8 cellular contexts compared by ENCODE assay signal in the genomic region with DNA sequence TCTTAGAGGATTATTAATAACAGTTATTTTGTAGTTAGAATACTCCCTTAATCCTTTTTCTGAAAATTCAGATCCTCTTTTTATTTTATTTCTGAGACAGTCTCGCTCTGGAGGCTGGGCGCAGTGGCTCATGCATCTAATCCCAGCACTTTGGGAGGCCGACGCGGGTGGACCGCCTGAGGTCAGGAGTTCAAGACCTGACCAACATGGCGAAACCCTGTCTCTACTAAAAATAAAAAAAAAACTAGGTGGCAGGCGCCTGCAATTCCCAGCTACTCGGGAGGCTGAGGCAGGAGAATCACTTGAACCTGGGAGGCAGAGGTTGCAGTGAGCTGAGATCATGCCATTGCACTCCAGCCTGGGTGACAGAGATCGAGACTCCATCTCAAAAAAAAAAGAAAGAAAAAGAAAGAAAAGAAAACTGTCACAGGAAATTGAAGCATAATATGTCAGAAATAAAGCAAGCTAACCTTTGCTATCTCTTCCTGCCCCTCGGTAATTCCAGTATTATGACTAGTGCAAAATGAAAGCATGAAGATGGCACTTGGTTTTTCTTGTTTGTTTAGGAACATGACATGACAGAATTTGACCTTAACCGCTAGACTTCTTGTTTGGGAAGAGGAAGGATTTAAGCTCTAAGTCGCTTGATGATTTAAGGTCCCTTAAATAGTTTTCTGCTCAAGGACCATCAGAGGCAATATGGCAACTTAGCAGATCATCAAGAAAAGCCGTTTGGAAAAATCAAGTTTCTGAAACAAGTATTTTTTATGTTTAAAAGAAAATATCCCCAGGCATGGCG. TPM values are rescaled to one million over a fixed set of nuclear protein-coding genes. Genes with fewer than 3 reads are reported as not detected.
DNase-seq lines count a peak whose midpoint lies in the region; ATAC-seq and TF ChIP-seq lines count a peak whose summit lies in the region.

No MANE protein-coding gene starts in this region.

- peak overlapping the region; percentile 93 to 100 (median 96) for H3K27ac ChIP-seq in adrenal gland

- H3K9me3 ChIP-seq in adrenal gland (replicated peaks in 1 of 3) (no peaks in the 10 kb centered on the region), mucosa of descending colon (no peaks in the 10 kb centered on the region)

- DNase-seq in AML-193 (lab: John Stamatoyannopoulos, UW) (peak; percentile 37 to 52), LHCN-M2 (ENCODE audit: low read depth) (peak; percentile 22), adrenal gland (peak in 3 of 7 donors; percentile 21 to 33 (median 33)), mucosa of descending colon (peak; percentile 26 to 62 (median 43)), COLO668 (lab: John Stamatoyannopoulos, UW; ENCODE audit: unreplicated experiment) (no peak), ecto neural progenitor cell (ENCODE audit: low spot score) (no peak), G401 (ENCODE audit: low spot score) (no peak)

- in situ Hi-C loops in G401 (cut with HindIII; ENCODE audit: low sequenced_read_pairs), result no loop called here

- H3K4me1 ChIP-seq in adrenal gland (replicated peaks in 1 of 2) (peaks cover 21 to 30% of the 10 kb centered on the region in 2 donors), mucosa of descending colon (ENCODE audit: low read depth) (peaks cover 13% of the 10 kb centered on the region)

- ATAC-seq in mucosa of descending colon, result no peak
- no peak for ATAC-seq in HG03565 (IDR thresholded peaks at IDR 0.05; ENCODE audit: unreplicated experiment)

- no peaks in the 10 kb centered on the region for H3K27me3 ChIP-seq in adrenal gland

- 35 to 45% (median 41%) methylated on average over 15 of the region's 15 CpGs for WGBS in adrenal gland, 4 donors

- H3K36me3 ChIP-seq in adrenal gland (replicated peaks in 1 of 2), result peaks cover 0 to 17% of the 10 kb centered on the region in 2 donors
- peaks cover 6% of the 10 kb centered on the region for H3K36me3 ChIP-seq in mucosa of descending colon (ENCODE audit: low read depth)

- no peak for TF ChIP-seq CTCF in adrenal gland (IDR thresholded peaks at IDR 0.05)
- TF ChIP-seq CTCF in mucosa of descending colon (IDR thresholded peaks at IDR 0.05), result no peak

- H3K4me3 ChIP-seq in adrenal gland (peak overlapping the region in 1 of 4 donors; percentile 73), mucosa of descending colon (no peak overlapping the region)

- intact Hi-C loops in adrenal gland (cut with DNase I) (no loop called here), mucosa of descending colon (cut with DNase I, micrococcal nuclease) (no loop called here)

- no peak for TF ChIP-seq POLR2A in adrenal gland (IDR thresholded peaks at IDR 0.05)

RNA-seq across cellular contexts. Expression of gene RBM39, which starts 1.8 kb away (rescaled TPM):
- total RNA-seq in LHCN-M2 (2014; rRNA removed) (195 and 210 TPM in 2 replicates), adrenal gland (100 to 1,000 TPM; 111 to 335 (median 216) TPM), mucosa of descending colon (100 to 1,000 TPM; 226 to 303 (median 300) TPM)
- 67.2 TPM for polyA plus RNA-seq in LHCN-M2 (2012)
- 100 to 1,000 TPM; 278 to 714 (median 656) TPM for polyA plus RNA-seq in adrenal gland
- total RNA-seq in G401 (2014; rRNA removed; shearing (Covaris generic)), result 275 and 324 TPM in 2 replicates

RNA-seq across cellular contexts. Expression of gene PHF20, which starts 27.9 kb away (rescaled TPM):
- total RNA-seq in LHCN-M2 (2014; rRNA removed) (22.0 and 22.7 TPM in 2 replicates), adrenal gland (10 to 100 TPM; 17.0 to 45.1 (median 36.8) TPM), mucosa of descending colon (10 to 100 TPM; 23.3 to 61.1 (median 28.5) TPM)
- polyA plus RNA-seq in LHCN-M2 (2012), result 17.2 TPM
- polyA plus RNA-seq in adrenal gland, result 10 to 100 TPM; 15.0 to 27.8 (median 17.8) TPM
- 46.1 and 81.2 TPM in 2 replicates for total RNA-seq in G401 (2014; rRNA removed; shearing (Covaris generic))

RNA-seq across cellular contexts. Expression of gene ROMO1, which starts 44.7 kb away (rescaled TPM):
- total RNA-seq in LHCN-M2 (2014; rRNA removed), result 277 and 325 TPM in 2 replicates
- 606 TPM for polyA plus RNA-seq in LHCN-M2 (2012)
- total RNA-seq in adrenal gland, result 100 to 1,000 TPM; 154 to 477 (median 235) TPM
- polyA plus RNA-seq in adrenal gland, result 1,000 to 10,000 TPM in 1 of 3 donors, 100 to 1,000 TPM in 1, 10 to 100 TPM in 1; 50.1 to 1,321 (median 664) TPM
- 100 to 1,000 TPM; 112 to 147 (median 137) TPM for total RNA-seq in mucosa of descending colon
- total RNA-seq in G401 (2014; rRNA removed; shearing (Covaris generic)), result 152 and 320 TPM in 2 replicates

RNA-seq across cellular contexts. Expression of gene NFS1, which starts 44.7 kb away (rescaled TPM):
- total RNA-seq in LHCN-M2 (2014; rRNA removed) (23.0 and 32.4 TPM in 2 replicates), adrenal gland (100 to 1,000 TPM in 5 of 8 donors, 10 to 100 TPM in 3; 40.1 to 129 (median 113) TPM), mucosa of descending colon (10 to 100 TPM; 31.2 to 42.8 (median 32.1) TPM)
- polyA plus RNA-seq in LHCN-M2 (2012), result 21.8 TPM
- 10 to 100 TPM; 60.3 to 97.1 (median 73.1) TPM for polyA plus RNA-seq in adrenal gland
- 77.7 and 89.4 TPM in 2 replicates for total RNA-seq in G401 (2014; rRNA removed; shearing (Covaris generic))

Comparison
In these comparisons a context has a peak if more than half of its experiments do, and no peak if none do; other contexts are left out.
1. DNase-seq: peak in AML-193 (2 of 2), LHCN-M2 (single experiment) and mucosa of descending colon (3 of 3); none in COLO668 (single experiment), ecto neural progenitor cell (single experiment) and G401 (single experiment).